Comparison of ENCODE assay signal across 19 cellular contexts in genomic region chr14:104886690-104887622, GRCh38. TPM values are rescaled to one million over a fixed set of nuclear protein-coding genes. Genes with fewer than 3 reads are reported as not detected.
A peak's percentile ranks its signal among the peaks of the same experiment; 100 is the strongest.
DNase-seq lines count a peak whose midpoint lies in the region; ATAC-seq and TF ChIP-seq lines count a peak whose summit lies in the region.
"Had no signal": no experiment of that assay in that cellular context is flagged by ENCODE, and none has a peak within 500 bp of the region (broad histone marks: within the 10 kb centered on the region; RNA-seq: fewer than 3 reads in every experiment).

No MANE protein-coding gene starts in this region.

- peaks cover 8% of the 10 kb centered on the region for H3K4me1 ChIP-seq in HUES6 (ENCODE audit: control insufficient read depth, insufficient read depth, low read length)
- peaks cover under 1% of the 10 kb centered on the region for H3K4me1 ChIP-seq in left ventricle myocardium inferior
- H3K4me1 ChIP-seq in psoas muscle = peaks cover 3% of the 10 kb centered on the region
- H3K4me1 ChIP-seq: parathyroid adenoma had no signal

- H3K9me3 ChIP-seq in HUES6 (ENCODE audit: control insufficient read depth, insufficient read depth, low read depth, low read length) (no peaks in the 10 kb centered on the region), left ventricle myocardium inferior (replicated peaks) (no peaks in the 10 kb centered on the region), psoas muscle (no peaks in the 10 kb centered on the region)

- H3K36me3 ChIP-seq in HUES6 (ENCODE audit: control insufficient read depth, insufficient read depth, low read length) (peaks cover 35% of the 10 kb centered on the region), left ventricle myocardium inferior (peaks cover 46% of the 10 kb centered on the region), psoas muscle (ENCODE audit: insufficient read depth in 1 of 2, low read depth in 1 of 2) (peaks cover 0 to 50% of the 10 kb centered on the region in 2 donors)

- H3K27ac ChIP-seq in HUES6 (ENCODE audit: low read depth, low read length) (0 out of 2 replicates have a peak overlapping the region, but pooled peaks have one; percentile 6), left ventricle myocardium inferior (replicated peaks) (no peak overlapping the region), psoas muscle (no peak overlapping the region)
- H3K27ac ChIP-seq: 22Rv1, parathyroid adenoma had no signal

- H3K4me3 ChIP-seq in HUES6 (ENCODE audit: low read depth, low read length) = no peak overlapping the region
- H3K4me3 ChIP-seq in left ventricle myocardium inferior = no peak overlapping the region
- no peak overlapping the region for H3K4me3 ChIP-seq in psoas muscle

- H3K27me3 ChIP-seq in HUES6 (ENCODE audit: control insufficient read depth, insufficient read depth, low read length) = no peaks in the 10 kb centered on the region
- no peaks in the 10 kb centered on the region for H3K27me3 ChIP-seq in left ventricle myocardium inferior (ENCODE audit: low read depth)
- no peaks in the 10 kb centered on the region for H3K27me3 ChIP-seq in psoas muscle (ENCODE audit: insufficient read depth in 3 of 3, low read length in 2 of 3)

- ATAC-seq in psoas muscle = no peak

- whole genome bisulfite sequencing in psoas muscle, 3 donors = 94 to 96% (median 95%) methylated on average over 54 to 59 of the region's 59 CpGs

- TF ChIP-seq CTCF in left ventricle myocardium inferior (IDR thresholded peaks at IDR 0.05; ENCODE audit: borderline replicate concordance) = no peak
- no peak for TF ChIP-seq CTCF in psoas muscle (IDR thresholded peaks at IDR 0.05)

- intact Hi-C loops in left ventricle myocardium inferior (cut with micrococcal nuclease) = no loop called here
- intact Hi-C loops in psoas muscle (cut with DNase I) = no loop called here

- peak; percentile 30 for DNase-seq in activated CD4-positive, CD25-positive, alpha-beta regulatory T cell treated with anti-CD3 and anti-CD28 coated beads, Interleukin-2, amount 50 U/mL, for 72 hours
- no peak for DNase-seq in activated CD4-positive, CD25-positive, alpha-beta regulatory T cell (lab: John Stamatoyannopoulos, UW)
- DNase-seq in left ventricle myocardium inferior (peak; percentile 15), psoas muscle (peak; percentile 15 to 51), kidney tubule cell (ENCODE audit: low spot score) (no peak), SIG-M5 treated with dmso at 0.1 percent for 504 hours (lab: John Stamatoyannopoulos, UW; ENCODE audit: unreplicated experiment) (no peak), OCI-M2 (lab: John Stamatoyannopoulos, UW; ENCODE audit: unreplicated experiment) (no peak)
- DNase-seq: activated gamma-delta T cell; anterior cingulate cortex; cerebellar nuclear complex; effector memory CD4-positive, alpha-beta T cell; glutamatergic neuron; KBM-7; NCI-H1694 treated with DMSO at 0.1 percent for 48 hours; NCI-H2227 treated with DMSO at 0.1 percent for 48 hours had no signal

- H3K9ac ChIP-seq in HUES6 (ENCODE audit: low read length) = no peak overlapping the region
- H3K9ac ChIP-seq: parathyroid adenoma had no signal

RNA-seq across cellular contexts. Expression of gene CEP170B, which starts 21.9 kb away (rescaled TPM):
- total RNA-seq in left ventricle myocardium inferior = 11.7 TPM
- 10 to 100 TPM in 1 of 4 donors, 1 to 10 TPM in 3; 6.3 to 15.7 (median 7.7) TPM for total RNA-seq in psoas muscle
- polyA plus RNA-seq in psoas muscle = 1 to 10 TPM; 2.0 to 5.8 (median 3.3) TPM

RNA-seq across cellular contexts. Expression of gene PLD4, which starts 37.7 kb away (rescaled TPM):
- total RNA-seq in left ventricle myocardium inferior (0.44 TPM), psoas muscle (under 1 TPM in 2 of 4 donors, not detected in 2; 0.04 to 0.25 TPM)
- polyA plus RNA-seq in psoas muscle = not detected
- total RNA-seq: myocyte had no signal

Comparison
In these comparisons a context has a peak if more than half of its experiments do, and no peak if none do; other contexts are left out.
1. DNase-seq: peak in activated CD4-positive, CD25-positive, alpha-beta regulatory T cell treated with anti-CD3 and anti-CD28 coated beads, Interleukin-2, amount 50 U/mL, for 72 hours (single experiment), left ventricle myocardium inferior (single experiment) and psoas muscle (2 of 2); none in activated CD4-positive, CD25-positive, alpha-beta regulatory T cell (0 of 4), kidney tubule cell (single experiment), SIG-M5 treated with dmso at 0.1 percent for 504 hours (single experiment) and OCI-M2 (single experiment).